Comparison of ENCODE assay signal across 11 cellular contexts in the genomic region with DNA sequence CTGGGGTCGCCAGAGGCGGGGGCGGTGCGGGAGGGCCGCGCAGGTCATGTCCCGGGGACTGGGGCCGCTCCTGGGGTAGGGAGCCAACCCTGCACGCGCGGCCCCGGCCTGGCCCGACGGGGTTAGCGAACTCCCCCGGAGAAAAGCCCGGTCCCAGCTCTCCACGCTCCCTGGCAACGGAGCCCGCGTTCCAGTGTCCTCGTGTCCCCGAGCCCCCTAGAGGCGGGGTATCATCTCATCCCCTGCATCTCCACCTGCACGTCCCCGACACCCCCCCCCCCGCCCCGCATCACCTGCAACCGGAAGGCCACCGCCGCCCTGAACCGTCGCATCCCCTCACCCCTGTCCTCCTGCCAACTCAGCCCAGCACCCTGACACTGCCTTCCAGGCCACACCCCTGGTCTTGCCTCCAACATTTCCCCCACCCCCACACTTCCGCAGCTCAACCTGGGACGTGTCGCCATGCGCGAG. TPM values are rescaled to one million over a fixed set of nuclear protein-coding genes. Genes with fewer than 3 reads are reported as not detected.
A peak's percentile ranks its signal among the peaks of the same experiment; 100 is the strongest.
DNase-seq lines count a peak whose midpoint lies in the region; ATAC-seq and TF ChIP-seq lines count a peak whose summit lies in the region.
"Had no signal": no experiment of that assay in that cellular context is flagged by ENCODE, and none has a peak within 500 bp of the region (broad histone marks: within the 10 kb centered on the region; RNA-seq: fewer than 3 reads in every experiment).

No MANE protein-coding gene starts in this region.

- H3K9me3 ChIP-seq in upper lobe of right lung, result no peaks in the 10 kb centered on the region
- H3K9me3 ChIP-seq in breast epithelium, result no peaks in the 10 kb centered on the region
- H3K9me3 ChIP-seq: upper lobe of left lung had no signal

- intact Hi-C loops in natural killer cell (cut with micrococcal nuclease) (no loop called here), upper lobe of right lung (cut with DNase I) (no loop called here), breast epithelium (cut with DNase I; ENCODE audit: low total_unique reads) (no loop called here)

- DNase-seq in NCI-H82 (lab: John Stamatoyannopoulos, UW), result peak; percentile 31
- no peak for DNase-seq in NCI-H82 treated with DMSO at 0.1 percent for 48 hours (lab: John Stamatoyannopoulos, UW; ENCODE audit: unreplicated experiment)
- peak; percentile 32 for DNase-seq in activated T-helper 1 cell treated with Interleukin-2 at 50 U/mL for 16 hours (ENCODE audit: low read depth)
- DNase-seq in natural killer cell, result no peak
- DNase-seq in upper lobe of right lung, result no peak
- no peak for DNase-seq in GF-D8 (lab: John Stamatoyannopoulos, UW)
- DNase-seq in breast epithelium (ENCODE audit: low spot score in 2 of 2), result no peak
- DNase-seq: NCI-H1105 had no signal

- H3K4me1 Mint-ChIP-seq in natural killer cell, result peaks cover 0 to 6% of the 10 kb centered on the region in 2 donors

- no peak overlapping the region for H3K27ac Mint-ChIP-seq in natural killer cell

- TF ChIP-seq CTCF in natural killer cell (IDR thresholded peaks at IDR 0.05) (no peak), upper lobe of right lung (IDR thresholded peaks at IDR 0.05) (no peak), breast epithelium (IDR thresholded peaks at IDR 0.05) (no peak)

- H3K9me3 Mint-ChIP-seq in natural killer cell, result no peaks in the 10 kb centered on the region

- H3K4me1 ChIP-seq in upper lobe of right lung (no peaks in the 10 kb centered on the region), breast epithelium (no peaks in the 10 kb centered on the region)

- peaks cover 13% of the 10 kb centered on the region for H3K36me3 ChIP-seq in upper lobe of right lung
- no peaks in the 10 kb centered on the region for H3K36me3 ChIP-seq in breast epithelium

- no peak overlapping the region for H3K4me3 Mint-ChIP-seq in natural killer cell

- H3K4me3 ChIP-seq in upper lobe of right lung (no peak overlapping the region), breast epithelium (peak overlapping the region in 1 of 3 donors; percentile 51)
- H3K4me3 ChIP-seq: upper lobe of left lung had no signal

- H3K27ac ChIP-seq in upper lobe of right lung, result no peak overlapping the region
- no peak overlapping the region for H3K27ac ChIP-seq in breast epithelium
- H3K27ac ChIP-seq: upper lobe of left lung had no signal

- TF ChIP-seq POLR2A in breast epithelium (IDR thresholded peaks at IDR 0.05), result no peak

- H3K27me3 Mint-ChIP-seq in natural killer cell (ENCODE audit: low read depth in 2 of 2), result peaks cover 0 to 7% of the 10 kb centered on the region in 2 donors

- ATAC-seq in natural killer cell, result peak; percentile 34 to 52 (median 48)
- peak; percentile 36 for ATAC-seq in upper lobe of right lung
- ATAC-seq in GM21381 (IDR thresholded peaks at IDR 0.05; ENCODE audit: unreplicated experiment), result no peak

- H3K36me3 Mint-ChIP-seq in natural killer cell, result peaks cover 11% of the 10 kb centered on the region

- H3K27me3 ChIP-seq in upper lobe of right lung, result peaks cover 20% of the 10 kb centered on the region
- peaks cover 0 to 8% of the 10 kb centered on the region in 2 donors for H3K27me3 ChIP-seq in breast epithelium

RNA-seq across cellular contexts. Expression of gene WDR88, which starts 2.7 kb away (rescaled TPM):
- total RNA-seq in natural killer cell (not detected), upper lobe of right lung (not detected), breast epithelium (not detected)
- total RNA-seq: A673 had no signal

RNA-seq across cellular contexts. Expression of gene GPATCH1, which starts 53.6 kb away (rescaled TPM):
- total RNA-seq in natural killer cell (10 to 100 TPM in 2 of 3 donors, 1 to 10 TPM in 1; 9.1 to 15.0 (median 12.7) TPM), upper lobe of right lung (7.0 TPM), breast epithelium (10 to 100 TPM in 2 of 3 donors, 1 to 10 TPM in 1; 9.4 to 14.2 (median 12.5) TPM)

RNA-seq across cellular contexts. Expression of gene LRP3, which starts 59.5 kb away (rescaled TPM):
- total RNA-seq in natural killer cell, result under 1 TPM in 2 of 3 donors, not detected in 1; 0.33 to 0.38 TPM
- total RNA-seq in upper lobe of right lung, result 22.0 TPM
- 10 to 100 TPM; 15.1 to 29.5 (median 23.8) TPM for total RNA-seq in breast epithelium

Comparison
In these comparisons a context has a peak if more than half of its experiments do, and no peak if none do; other contexts are left out.
1. DNase-seq: peak in NCI-H82 (single experiment) and activated T-helper 1 cell treated with Interleukin-2 at 50 U/mL for 16 hours (single experiment); none in NCI-H82 treated with DMSO at 0.1 percent for 48 hours (single experiment), natural killer cell (single experiment), upper lobe of right lung (single experiment), GF-D8 (single experiment) and breast epithelium (0 of 2).
2. RNA of gene LRP3, which starts 59.5 kb away (total RNA-seq): 15.1 to 29.5 TPM in breast epithelium and 22.0 TPM in upper lobe of right lung (single experiment); 0.33 to 0.38 TPM in natural killer cell; every median in the first group is over 10 times any median in the second.